ENCODE assay signal across 3 cellular contexts in the genomic region with DNA sequence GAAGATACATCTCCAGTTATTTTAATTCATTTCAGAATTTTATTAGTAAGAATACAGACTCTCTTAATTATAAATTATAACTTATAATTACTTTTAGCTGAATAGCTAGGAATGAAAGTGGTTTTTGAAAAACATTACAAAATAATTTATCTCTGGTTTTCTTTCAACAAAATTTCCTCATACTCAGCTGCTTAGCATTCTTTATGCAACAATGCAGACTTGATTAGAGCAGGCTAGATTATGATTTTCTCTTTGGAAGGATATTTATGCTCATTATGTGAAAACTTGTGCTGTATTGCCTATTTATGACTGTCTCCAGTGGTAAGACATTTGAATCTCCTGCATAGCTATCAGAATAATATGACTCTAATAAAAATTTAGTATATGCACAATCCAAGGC.
"Had no signal": no experiment of that assay in that cellular context is flagged by ENCODE, and none has a peak within 500 bp of the region (broad histone marks: within the 10 kb centered on the region; RNA-seq: fewer than 3 reads in every experiment).

No MANE protein-coding gene starts in this region.

- ATAC-seq: GM12878 had no signal

- H3K4me3 ChIP-seq: GM12878 had no signal

- DNase-seq: GDM1, GF-D8 had no signal
